Comparison of ENCODE assay signal across 4 cellular contexts in the genomic region with DNA sequence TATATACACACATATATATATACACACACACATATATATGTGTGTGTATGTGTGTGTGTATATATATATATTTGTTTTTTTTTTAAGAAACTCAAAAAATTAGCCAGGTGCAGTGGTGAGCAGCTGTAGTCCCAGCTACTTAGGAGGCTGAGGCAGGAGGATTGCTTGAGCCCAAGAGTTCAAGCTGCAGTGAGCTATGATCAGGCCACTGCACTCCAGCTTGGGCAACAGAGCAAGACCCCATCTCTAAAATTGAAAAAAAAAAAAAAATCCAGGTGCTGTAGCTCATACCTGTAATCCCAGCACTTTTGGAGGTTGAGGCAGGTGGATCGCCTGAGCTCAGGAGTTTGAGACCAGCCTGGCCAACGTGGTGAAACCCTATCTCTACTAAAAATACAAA. TPM values are rescaled to one million over a fixed set of nuclear protein-coding genes. Genes with fewer than 3 reads are reported as not detected.
"Had no signal": no experiment of that assay in that cellular context is flagged by ENCODE, and none has a peak within 500 bp of the region (broad histone marks: within the 10 kb centered on the region; RNA-seq: fewer than 3 reads in every experiment).

No MANE protein-coding gene starts in this region.

RNA-seq across cellular contexts. Expression of gene CCDC87, which starts 3.5 kb away (rescaled TPM):
- total RNA-seq: activated CD4-positive, alpha-beta memory T cell treated with anti-CD3 and anti-CD28 coated beads, Interleukin-2, amount 10 ng/mL, durations not matched to agents 7 days and 5 days had no signal

RNA-seq across cellular contexts. Expression of gene ACTN3, which starts 42.6 kb away (rescaled TPM):
- total RNA-seq: activated B cell treated with CpG ODN at 0.5 μM for 24 hours; activated CD8-positive, alpha-beta T cell treated with anti-CD3 and anti-CD28 coated beads, Interleukin-2, amount 10 ng/mL, durations not matched to agents 7 days and 5 days; T-helper 1 cell treated with Interleukin-12 subunit alpha and Interleukin-12 subunit beta and Interleukin-4 antibody, amounts not matched to agents 30 ng/mL and 1 ng/mL, for 36 hours had no signal
